Comparison of ENCODE assay signal across 23 cellular contexts in the genomic region with DNA sequence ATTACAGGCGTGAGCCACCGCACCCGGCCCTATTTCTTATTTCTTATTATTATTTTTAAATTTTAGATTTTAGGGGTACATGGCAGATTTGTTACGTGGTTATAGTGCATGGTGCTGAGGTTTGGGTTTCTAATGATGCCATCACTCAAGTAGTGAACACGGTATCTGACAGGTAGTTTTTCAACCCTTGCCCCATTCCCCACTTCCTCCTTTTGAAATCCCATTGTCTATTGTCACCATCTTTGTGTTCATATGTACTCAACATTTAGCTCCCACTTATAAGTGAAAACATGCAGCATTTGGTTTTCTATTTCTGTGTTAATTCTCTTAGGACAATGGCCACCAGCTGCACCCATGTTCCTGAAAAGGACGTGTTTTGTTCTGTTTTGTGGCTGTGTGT.
"Had no signal": no experiment of that assay in that cellular context is flagged by ENCODE, and none has a peak within 500 bp of the region (broad histone marks: within the 10 kb centered on the region; RNA-seq: fewer than 3 reads in every experiment).

No MANE protein-coding gene starts in this region.

- H3K27me3 ChIP-seq: SJSA1 had no signal

- H3K4me3 ChIP-seq: SJSA1, SK-N-MC had no signal

- H3K4me2 ChIP-seq: KMS-11 had no signal

- DNase-seq: IMR-90, NCI-H1092 treated with DMSO at 0.1 percent for 48 hours, NCI-H1417, NCI-H1436 treated with DMSO at 0.1 percent for 48 hours, NCI-H1694, NCI-H187 treated with DMSO at 0.1 percent for 48 hours, NCI-H2029 treated with DMSO at 0.1 percent for 48 hours, NCI-H2171, NCI-H226, NCI-H446, NCI-H510A, NCI-H524 treated with DMSO at 0.1 percent for 48 hours, NCI-H69, NCI-H774, Right ventricle myocardium superior, RPMI8226, SIG-M5, T-helper 2 cell had no signal

- H3K27ac ChIP-seq: KMS-11, SJSA1, SK-N-MC had no signal

- H3K4me1 ChIP-seq: SJSA1 had no signal

- H3K36me3 ChIP-seq: SJSA1 had no signal

- ATAC-seq: HepG2 had no signal

- FAIRE-seq: HepG2, RCC 7860 had no signal

- H3K9ac ChIP-seq: KMS-11 had no signal

- H3K9me3 ChIP-seq: SJSA1 had no signal
